ENCODE assay signal across 19 cellular contexts in the genomic region with DNA sequence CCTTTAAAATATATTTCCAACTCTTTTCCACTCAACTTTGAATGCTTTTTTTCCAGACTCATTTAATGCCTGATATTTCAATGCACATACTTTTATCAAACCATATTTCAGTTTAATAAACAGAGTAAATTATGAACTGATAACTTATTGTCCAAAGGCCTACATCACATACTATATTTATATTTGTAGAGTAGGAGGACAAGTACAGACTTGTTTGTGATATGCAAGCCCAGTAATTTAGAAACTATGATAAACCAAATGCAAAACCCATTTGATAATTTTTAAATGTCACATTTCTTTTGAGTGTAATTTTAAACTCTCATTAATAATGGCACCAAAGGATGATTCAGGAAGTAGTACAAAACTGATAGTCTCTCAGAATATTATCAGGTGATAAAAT. TPM values are rescaled to one million over a fixed set of nuclear protein-coding genes. Genes with fewer than 3 reads are reported as not detected.
DNase-seq lines count a peak whose midpoint lies in the region; ATAC-seq and TF ChIP-seq lines count a peak whose summit lies in the region.
"Had no signal": no experiment of that assay in that cellular context is flagged by ENCODE, and none has a peak within 500 bp of the region (broad histone marks: within the 10 kb centered on the region; RNA-seq: fewer than 3 reads in every experiment).

No MANE protein-coding gene starts in this region.

- H3K79me2 ChIP-seq in Karpas-422 (ENCODE audit: low read length): peaks cover 92% of the 10 kb centered on the region
- peaks cover 78% of the 10 kb centered on the region for H3K79me2 ChIP-seq in neural progenitor cell (ENCODE audit: low read depth)

- H3K9ac ChIP-seq in Karpas-422 (ENCODE audit: low read length) (no peak overlapping the region), neural progenitor cell (no peak overlapping the region)

- H4K20me1 ChIP-seq in Karpas-422 (ENCODE audit: insufficient read depth, low read depth, low read length) (no peaks in the 10 kb centered on the region), neural progenitor cell (ENCODE audit: low read depth) (peaks cover 18% of the 10 kb centered on the region)

- intact Hi-C loops in left ventricle myocardium inferior (cut with micrococcal nuclease): no loop called here
- intact Hi-C loops in mucosa of descending colon (cut with DNase I, micrococcal nuclease): loop anchor here in 1 of 2 donors (10.0 kb wide), 1 partner anchor 184 kb away; no protein-coding TSS in a partner anchor

- no peaks in the 10 kb centered on the region for H3K27me3 ChIP-seq in Karpas-422 (ENCODE audit: low read length)
- no peaks in the 10 kb centered on the region for H3K27me3 ChIP-seq in neural progenitor cell
- no peaks in the 10 kb centered on the region for H3K27me3 ChIP-seq in left ventricle myocardium inferior (ENCODE audit: low read depth)
- H3K27me3 ChIP-seq: left lung had no signal

- H3K4me1 ChIP-seq in Karpas-422 (ENCODE audit: low read length): peaks cover 25% of the 10 kb centered on the region
- peaks cover 34% of the 10 kb centered on the region for H3K4me1 ChIP-seq in neural progenitor cell
- peaks cover 60% of the 10 kb centered on the region for H3K4me1 ChIP-seq in left ventricle myocardium inferior
- H3K4me1 ChIP-seq in mucosa of descending colon (ENCODE audit: low read depth): peaks cover 9% of the 10 kb centered on the region

- TF ChIP-seq CTCF in brain (conservative IDR thresholded peaks at IDR 0.05) (no peak), neural progenitor cell (IDR thresholded peaks at IDR 0.05) (no peak), left ventricle myocardium inferior (IDR thresholded peaks at IDR 0.05; ENCODE audit: borderline replicate concordance) (no peak), mucosa of descending colon (IDR thresholded peaks at IDR 0.05) (no peak)

- H3F3A ChIP-seq in neural progenitor cell (ENCODE audit: low read depth): peaks cover 31% of the 10 kb centered on the region

- no peaks in the 10 kb centered on the region for H3K9me2 ChIP-seq in Karpas-422 (replicated peaks; ENCODE audit: insufficient read depth, low read length)

- H3K9me3 Mint-ChIP-seq in brain: peaks cover 18 to 36% (median 24%) of the 10 kb centered on the region in 5 experiments
- H3K9me3 Mint-ChIP-seq in neural progenitor cell: peaks cover 36% of the 10 kb centered on the region
- H3K9me3 Mint-ChIP-seq: T-cell had no signal

- H3K4me1 Mint-ChIP-seq in brain: peaks cover 59% of the 10 kb centered on the region
- peaks cover 18% of the 10 kb centered on the region for H3K4me1 Mint-ChIP-seq in neural progenitor cell

- H3K27ac Mint-ChIP-seq in brain (peak overlapping the region; percentile 49 to 99 (median 85)), neural progenitor cell (no peak overlapping the region)

- H2AFZ ChIP-seq in Karpas-422 (ENCODE audit: low read length) (no peak overlapping the region), neural progenitor cell (replicated peaks) (no peak overlapping the region)

- H3K27ac ChIP-seq in Karpas-422 (ENCODE audit: low read length) (no peak overlapping the region), neural progenitor cell (no peak overlapping the region), left ventricle myocardium inferior (replicated peaks) (no peak overlapping the region)
- H3K27ac ChIP-seq: 22Rv1, left lung had no signal

- no peak for TF ChIP-seq POLR2A in GM18505 (IDR thresholded peaks at IDR 0.05; ENCODE audit: borderline replicate concordance, extremely low read depth, insufficient read depth, insufficient read length)

- ATAC-seq in GM18505 (IDR thresholded peaks at IDR 0.05; ENCODE audit: unreplicated experiment) (no peak), mucosa of descending colon (no peak)
- ATAC-seq: left lung, T-cell had no signal

- DNase-seq in DMS79 treated with DMSO at 0.1 percent for 48 hours (lab: John Stamatoyannopoulos, UW) (peak; percentile 2), DMS79 (lab: John Stamatoyannopoulos, UW) (no peak), Karpas-422 (no peak), neural progenitor cell (ENCODE audit: low spot score) (no peak), left ventricle myocardium inferior (no peak), mucosa of descending colon (no peak)
- DNase-seq: activated CD4-positive, CD25-positive, alpha-beta regulatory T cell treated with anti-CD3 and anti-CD28 coated beads, Interleukin-2, amount 50 U/mL, for 72 hours; activated effector memory CD4-positive, alpha-beta T cell treated with Interleukin-2 at 50 U/mL for 16 hours; Caco-2; left lung; MV-4-11; NCI-H2227 treated with DMSO at 0.1 percent for 48 hours; OCI-M1; substantia nigra; T-cell had no signal

- peaks cover 50% of the 10 kb centered on the region for H3K36me3 Mint-ChIP-seq in brain
- peaks cover 38% of the 10 kb centered on the region for H3K36me3 Mint-ChIP-seq in neural progenitor cell

- H3K36me3 ChIP-seq in Karpas-422 (ENCODE audit: insufficient read depth, low read length) (peaks cover 55% of the 10 kb centered on the region), neural progenitor cell (peaks cover 15% of the 10 kb centered on the region), left ventricle myocardium inferior (no peaks in the 10 kb centered on the region), mucosa of descending colon (ENCODE audit: low read depth) (no peaks in the 10 kb centered on the region)
- H3K36me3 ChIP-seq: left lung had no signal

- H3K27me3 Mint-ChIP-seq in brain (peaks cover 9% of the 10 kb centered on the region), neural progenitor cell (ENCODE audit: insufficient read depth, low read depth) (peaks cover 8% of the 10 kb centered on the region)
- H3K27me3 Mint-ChIP-seq: T-cell had no signal

- H3K4me2 ChIP-seq in Karpas-422 (ENCODE audit: low read depth, low read length, poor library complexity, severe bottlenecking): peak overlapping the region; percentile 91
- peak overlapping the region; percentile 99 for H3K4me2 ChIP-seq in neural progenitor cell

- H3K4me3 ChIP-seq in Karpas-422 (ENCODE audit: low read length): no peak overlapping the region
- peak overlapping the region; percentile 81 for H3K4me3 ChIP-seq in neural progenitor cell
- no peak overlapping the region for H3K4me3 ChIP-seq in left ventricle myocardium inferior
- no peak overlapping the region for H3K4me3 ChIP-seq in mucosa of descending colon
- H3K4me3 ChIP-seq: left lung, skin epidermis had no signal

- H3K9me3 ChIP-seq in Karpas-422 (ENCODE audit: low read length): peaks cover 5% of the 10 kb centered on the region; the same call in 1 of the 2 replicates
- no peaks in the 10 kb centered on the region for H3K9me3 ChIP-seq in neural progenitor cell (ENCODE audit: low read depth)
- no peaks in the 10 kb centered on the region for H3K9me3 ChIP-seq in left ventricle myocardium inferior (replicated peaks)
- no peaks in the 10 kb centered on the region for H3K9me3 ChIP-seq in mucosa of descending colon
- H3K9me3 ChIP-seq: Caco-2, left lung had no signal

- H3K4me3 Mint-ChIP-seq in brain (peak overlapping the region; percentile 83 to 100 (median 99)), neural progenitor cell (no peak overlapping the region)

RNA-seq across cellular contexts. Expression of a gene that starts 3.3 kb away (rescaled TPM):
- 20.7 and 57.3 TPM in 2 replicates for total RNA-seq in Karpas-422 (2014; rRNA removed; shearing (Covaris generic); ENCODE audit: low replicate concordance)
- polyA plus RNA-seq in brain (ENCODE audit: insufficient read depth, low read depth, low replicate concordance): 5.8 TPM
- total RNA-seq in neural progenitor cell (ENCODE audit: low replicate concordance): 16.4 and 24.1 TPM in 2 replicates
- 8.9 TPM for total RNA-seq in left ventricle myocardium inferior
- total RNA-seq in mucosa of descending colon: 10 to 100 TPM; 12.0 to 12.9 (median 12.1) TPM
